Comparison of ENCODE assay signal across 8 cellular contexts in genomic region chr1:154974808-154975408, GRCh38. TPM values are rescaled to one million over a fixed set of nuclear protein-coding genes. Genes with fewer than 3 reads are reported as not detected.
DNase-seq lines count a peak whose midpoint lies in the region; TF ChIP-seq lines count a peak whose summit lies in the region.

No MANE protein-coding gene starts in this region.

- POLR2A ChIA-PET in RWPE1 (lab: Yijun Ruan, JAX; ENCODE audit: low non-redundant PET) = interaction anchor here (1.5 kb wide), 1 partner anchor 29 kb away, joined by 3 read pairs; no protein-coding TSS in a partner anchor

- CTCF ChIA-PET in RWPE1 (lab: Yijun Ruan, JAX) = interaction anchor here (0.7 kb wide), 2 partner anchors 43 to 97 kb away, joined by 4 read pairs; no protein-coding TSS in a partner anchor

- peaks cover 9% of the 10 kb centered on the region for H3K36me3 Mint-ChIP-seq in neural progenitor cell

- no peaks in the 10 kb centered on the region for H3K27me3 ChIP-seq in HAP-1 (ENCODE audit: low read depth)
- no peaks in the 10 kb centered on the region for H3K27me3 ChIP-seq in neural progenitor cell

- DNase-seq in G401 (ENCODE audit: low spot score) (peak; percentile 93), HAP-1 (ENCODE audit: low spot score in 2 of 2) (peak; percentile 94 to 97), M059J (ENCODE audit: low read depth) (peak; percentile 96), RWPE1 (ENCODE audit: low spot score) (peak; percentile 89), foreskin melanocyte (peak; percentile 95), neural progenitor cell (ENCODE audit: low spot score) (peak; percentile 99), stromal cell of bone marrow (ENCODE audit: low read depth) (peak; percentile 90)
- peak; percentile 97 for DNase-seq in activated effector memory CD4-positive, alpha-beta T cell treated with anti-CD3 and anti-CD28 coated beads, Interleukin-2, amount 50 U/mL, for 16 hours

- peak overlapping the region; percentile 84 for H3K4me2 ChIP-seq in neural progenitor cell

- H3K9ac ChIP-seq in neural progenitor cell = peak overlapping the region; percentile 28

- H3K9me3 ChIP-seq in HAP-1 = no peaks in the 10 kb centered on the region
- H3K9me3 ChIP-seq in neural progenitor cell (ENCODE audit: low read depth) = no peaks in the 10 kb centered on the region

- H3K4me1 Mint-ChIP-seq in neural progenitor cell = peaks cover 26% of the 10 kb centered on the region

- no peak overlapping the region for H2AFZ ChIP-seq in neural progenitor cell (replicated peaks)

- H3K27me3 Mint-ChIP-seq in neural progenitor cell (ENCODE audit: insufficient read depth, low read depth) = peaks cover 4% of the 10 kb centered on the region

- peaks cover 24% of the 10 kb centered on the region for H3K36me3 ChIP-seq in HAP-1 (replicated peaks)
- peaks cover 14% of the 10 kb centered on the region for H3K36me3 ChIP-seq in neural progenitor cell

- in situ Hi-C loops in G401 (cut with HindIII; ENCODE audit: low sequenced_read_pairs) (no loop called here), HAP-1 (cut with MboI; ENCODE audit: low sequenced_read_pairs) (no loop called here)

- peaks cover 68% of the 10 kb centered on the region for H3K79me2 ChIP-seq in neural progenitor cell (ENCODE audit: low read depth)

- no peak overlapping the region for H3K4me3 Mint-ChIP-seq in neural progenitor cell

- H3F3A ChIP-seq in neural progenitor cell (ENCODE audit: low read depth) = peaks cover 50% of the 10 kb centered on the region

- TF ChIP-seq CTCF in RWPE1 (conservative IDR thresholded peaks at IDR 0.05; ENCODE audit: low read depth) (no peak), neural progenitor cell (IDR thresholded peaks at IDR 0.05) (no peak)

- no peaks in the 10 kb centered on the region for H3K9me3 Mint-ChIP-seq in neural progenitor cell

- H3K4me1 ChIP-seq in HAP-1 (peaks cover 36% of the 10 kb centered on the region), neural progenitor cell (peaks cover 34% of the 10 kb centered on the region)

- peaks cover 25% of the 10 kb centered on the region for H4K20me1 ChIP-seq in neural progenitor cell (ENCODE audit: low read depth)

- H3K27ac ChIP-seq in RWPE1 (peak overlapping the region; percentile 100), neural progenitor cell (peak overlapping the region; percentile 85)

- H3K27ac Mint-ChIP-seq in neural progenitor cell = no peak overlapping the region

- H3K4me3 ChIP-seq in HAP-1 (peak overlapping the region; percentile 82), neural progenitor cell (peak overlapping the region; percentile 64)

RNA-seq across cellular contexts. Expression of gene CKS1B, which starts 0.4 kb away (rescaled TPM):
- 187 and 192 TPM in 2 replicates for total RNA-seq in G401 (2014; rRNA removed; shearing (Covaris generic))
- 338 TPM in 2 replicates for total RNA-seq in M059J (2014; rRNA removed; shearing (Covaris generic))
- 210 and 297 TPM in 2 replicates for total RNA-seq in neural progenitor cell (ENCODE audit: low replicate concordance)

RNA-seq across cellular contexts. Expression of gene SHC1, which starts 4.4 kb away (rescaled TPM):
- total RNA-seq in G401 (2014; rRNA removed; shearing (Covaris generic)) = 204 and 265 TPM in 2 replicates
- 64.4 and 84.5 TPM in 2 replicates for total RNA-seq in M059J (2014; rRNA removed; shearing (Covaris generic))
- total RNA-seq in neural progenitor cell (ENCODE audit: low replicate concordance) = 69.0 and 86.5 TPM in 2 replicates

RNA-seq across cellular contexts. Expression of gene FLAD1, which starts 8.2 kb away (rescaled TPM):
- total RNA-seq in G401 (2014; rRNA removed; shearing (Covaris generic)) = 39.9 and 49.4 TPM in 2 replicates
- 32.2 and 44.4 TPM in 2 replicates for total RNA-seq in M059J (2014; rRNA removed; shearing (Covaris generic))
- 19.3 and 47.4 TPM in 2 replicates for total RNA-seq in neural progenitor cell (ENCODE audit: low replicate concordance)

RNA-seq across cellular contexts. Expression of gene PYGO2, which starts 13.3 kb away (rescaled TPM):
- 16.9 and 24.2 TPM in 2 replicates for total RNA-seq in G401 (2014; rRNA removed; shearing (Covaris generic))
- 27.5 and 41.7 TPM in 2 replicates for total RNA-seq in M059J (2014; rRNA removed; shearing (Covaris generic))
- 32.1 and 48.1 TPM in 2 replicates for total RNA-seq in neural progenitor cell (ENCODE audit: low replicate concordance)

RNA-seq across cellular contexts. Expression of gene LENEP, which starts 18.5 kb away (rescaled TPM):
- total RNA-seq in G401 (2014; rRNA removed; shearing (Covaris generic)) = 0.74 TPM in 1 of 2 replicates, not detected in the other
- total RNA-seq in M059J (2014; rRNA removed; shearing (Covaris generic)) = not detected in 2 replicates
- total RNA-seq in neural progenitor cell (ENCODE audit: low replicate concordance) = not detected in 2 replicates

Comparison
In these comparisons a context has a peak if more than half of its experiments do, and no peak if none do; other contexts are left out.
1. Peak in every context shown above with its lines: DNase-seq, H3K4me3 ChIP-seq and H3K27ac ChIP-seq.